9 cellular contexts compared by ENCODE assay signal in genomic region chr11:102047305-102047924, GRCh38. TPM values are rescaled to one million over a fixed set of nuclear protein-coding genes. Genes with fewer than 3 reads are reported as not detected.
A peak's percentile ranks its signal among the peaks of the same experiment; 100 is the strongest.
DNase-seq lines count a peak whose midpoint lies in the region; ATAC-seq, FAIRE-seq and TF ChIP-seq lines count a peak whose summit lies in the region.
"Had no signal": no experiment of that assay in that cellular context is flagged by ENCODE, and none has a peak within 500 bp of the region (broad histone marks: within the 10 kb centered on the region; RNA-seq: fewer than 3 reads in every experiment).

Gene CFAP300, plus strand, starts transcription at chr11:102047437. Its CDS starts 34 bp downstream, at chr11:102047471.

- no peak within 1 kb of the TSS for H3K14ac ChIP-seq in H1 (ENCODE audit: insufficient read length)

- H3K4me2 ChIP-seq in H1 (ENCODE audit: insufficient read depth in 1 of 2, low read depth in 2 of 2, low read length in 2 of 2): peak within 1 kb of the TSS; percentile 71 to 84
- H3K4me2 ChIP-seq: BLaER1 had no signal

- no peaks in the 10 kb centered on the region for H3K79me2 ChIP-seq in H1 (ENCODE audit: control insufficient read depth in 1 of 2, insufficient read depth in 2 of 2, low read length in 2 of 2)

- no peak for TF ChIP-seq RAD21 in H1 (IDR thresholded peaks at IDR 0.05 in 1 of 2, conservative IDR thresholded peaks at IDR 0.05 in 1 of 2; ENCODE audit: low read depth in 2 of 2, low read length in 2 of 2)

- H3K4me1 ChIP-seq in H1 (replicated peaks in 1 of 4; ENCODE audit: control insufficient read depth in 3 of 4, insufficient read depth in 4 of 4, low read length in 3 of 4) (peaks cover 0 to 2% (median 0%) of the 10 kb centered on the region in 4 experiments; a peak in 1 of 7 replicates), lower lobe of right lung (peaks cover 6% of the 10 kb centered on the region)
- H3K4me1 ChIP-seq: BLaER1 had no signal

- no peak within 1 kb of the TSS for H3K4ac ChIP-seq in H1 (replicated peaks; ENCODE audit: insufficient read length, low read depth, low read length)

- intact Hi-C loops in lower lobe of right lung (cut with DNase I): no loop called here

- peak; percentile 96 to 98 for ATAC-seq in lower lobe of right lung

- H3K9me3 ChIP-seq in H1 (ENCODE audit: insufficient read depth in 2 of 2, low read depth in 1 of 2, low read length in 1 of 2): no peaks in the 10 kb centered on the region
- H3K9me3 ChIP-seq in lower lobe of right lung: no peaks in the 10 kb centered on the region

- TF ChIP-seq POLR2A in H1 (IDR thresholded peaks at IDR 0.05; ENCODE audit: control extremely low read depth in 1 of 2, low read depth in 2 of 2, low read length in 2 of 2): peak in 1 of 2 experiments; percentile 42; a peak in 1 of 3 replicates

- no peak within 1 kb of the TSS for H2BK20ac ChIP-seq in H1 (ENCODE audit: low read length)

- DNase-seq in NCI-H2196 (lab: John Stamatoyannopoulos, UW; ENCODE audit: unreplicated experiment) (peak; percentile 40), NCI-H2196 treated with DMSO at 0.1 percent for 48 hours (lab: John Stamatoyannopoulos, UW; ENCODE audit: unreplicated experiment) (no peak), NCI-H187 treated with DMSO at 0.1 percent for 48 hours (lab: John Stamatoyannopoulos, UW) (peak; percentile 50), H1 (ENCODE audit: low read depth in 1 of 2, low spot score in 2 of 2) (peak; percentile 15 to 85), lower lobe of right lung (peak; percentile 90), SIG-M5 (lab: John Stamatoyannopoulos, UW) (no peak)
- peak; percentile 66 to 68 for DNase-seq in activated CD4-positive, alpha-beta T cell treated with anti-CD3 and anti-CD28 coated beads, Interleukin-2, amount 50 U/mL, for 48 hours
- DNase-seq in stimulated activated CD4-positive, alpha-beta T cell treated with anti-CD3 and anti-CD28 coated beads, Interleukin-4, amount 100 ng/mL, for 1 hour: peak; percentile 55

- no peak for TF ChIP-seq EP300 in H1 (IDR thresholded peaks at IDR 0.05; ENCODE audit: borderline replicate concordance in 1 of 2, low read depth in 2 of 2, low read length in 2 of 2)

- peak within 1 kb of the TSS; percentile 26 for H4K5ac ChIP-seq in H1 (ENCODE audit: insufficient read length, low read depth, low read length)

- H2BK5ac ChIP-seq in H1 (ENCODE audit: low read depth, low read length): 0 out of 2 replicates have a peak within 1 kb of the TSS, but pooled peaks have one; percentile 10

- H2AK5ac ChIP-seq in H1 (ENCODE audit: low read depth, low read length): no peak within 1 kb of the TSS

- no peaks in the 10 kb centered on the region for H3K36me3 ChIP-seq in H1 (ENCODE audit: control insufficient read depth in 2 of 4, insufficient read depth in 4 of 4, low read length in 3 of 4)
- no peaks in the 10 kb centered on the region for H3K36me3 ChIP-seq in lower lobe of right lung
- H3K36me3 ChIP-seq: BLaER1 had no signal

- 6% methylated on average over 45 of the region's 45 CpGs; no CpG with 5 or more reads in 1 of the 2 experiments for WGBS in H1 (ENCODE audit: extremely low coverage in 1 of 2, insufficient coverage in 1 of 2, insufficient read length in 1 of 2, insufficient replicate concordance in 2 of 2, low coverage in 1 of 2, low lambda C conversion rate in 2 of 2, missing lambda C conversion rate in 1 of 2), 2 experiments

- no peaks in the 10 kb centered on the region for H3K79me1 ChIP-seq in H1 (ENCODE audit: low read depth, low read length)

- H4K91ac ChIP-seq in H1 (replicated peaks; ENCODE audit: insufficient read length, low read length): no peak within 1 kb of the TSS

- H2BK12ac ChIP-seq in H1 (ENCODE audit: low read depth, low read length): no peak within 1 kb of the TSS

- H3K56ac ChIP-seq in H1 (replicated peaks; ENCODE audit: insufficient read length, low read depth, low read length): no peak within 1 kb of the TSS

- CTCF ChIA-PET in H1 (lab: Charles Lee; ENCODE audit: partially characterized antibody): interaction anchor here (1.4 kb wide), 2 partner anchors 9 to 295 kb away, joined by 3 to 4 read pairs; no protein-coding TSS in a partner anchor

- H3K18ac ChIP-seq in H1 (ENCODE audit: extremely low read depth, low read length): no peak within 1 kb of the TSS; the same call in none of the 2 replicates

- FAIRE-seq in H1 (lab: Jason Lieb, UNC): no peak

- TF ChIP-seq CTCF in H1 (IDR thresholded peaks at IDR 0.05; ENCODE audit: control extremely low read depth in 1 of 3, insufficient read depth in 1 of 3, low read depth in 1 of 3, low read length in 3 of 3) (no peak), lower lobe of right lung (IDR thresholded peaks at IDR 0.05) (no peak)

- H3K23ac ChIP-seq in H1 (ENCODE audit: insufficient read length): no peak within 1 kb of the TSS

- no peaks in the 10 kb centered on the region for H4K20me1 ChIP-seq in H1 (replicated peaks in 1 of 2; ENCODE audit: control insufficient read depth in 1 of 2, insufficient read depth in 2 of 2, low read length in 2 of 2)
- H4K20me1 ChIP-seq: BLaER1 had no signal

- peak within 1 kb of the TSS; percentile 91 for H2AFZ ChIP-seq in H1 (ENCODE audit: low read length)

- no peak within 1 kb of the TSS for H2BK120ac ChIP-seq in H1 (replicated peaks; ENCODE audit: low read depth, low read length)

- H3K23me2 ChIP-seq in H1 (ENCODE audit: low read depth, low read length): peaks cover 5% of the 10 kb centered on the region; the same call in 1 of the 2 replicates

- H4K8ac ChIP-seq in H1 (ENCODE audit: extremely low read depth, insufficient read depth, low read length): peak within 1 kb of the TSS; percentile 91

- H3K27ac ChIP-seq in H1 (ENCODE audit: low read depth, low read length) (no peak within 1 kb of the TSS), lower lobe of right lung (peak within 1 kb of the TSS; percentile 13)
- H3K27ac ChIP-seq: BLaER1 had no signal

- POLR2A ChIA-PET in H1 (lab: Charles Lee; ENCODE audit: partially characterized antibody): interaction anchor here (1.0 kb wide), 1 partner anchor 40 kb away, joined by 5 read pairs; no protein-coding TSS in a partner anchor

- H3K9ac ChIP-seq in H1 (replicated peaks in 1 of 4; ENCODE audit: extremely low read depth in 1 of 4, low read depth in 3 of 4, low read length in 3 of 4): peak within 1 kb of the TSS in 3 of 4 experiments; percentile 13 to 26 (median 25); a peak in 3 of 7 replicates
- H3K9ac ChIP-seq: BLaER1 had no signal

- peak within 1 kb of the TSS; percentile 40 to 71 (median 48) for H3K4me3 ChIP-seq in H1 (ENCODE audit: extremely low read depth in 1 of 4, insufficient read depth in 2 of 4, low read depth in 3 of 4, low read length in 4 of 4)
- peak within 1 kb of the TSS; percentile 57 for H3K4me3 ChIP-seq in lower lobe of right lung
- H3K4me3 ChIP-seq: BLaER1 had no signal

- H3K27me3 ChIP-seq in H1 (replicated peaks in 1 of 4; ENCODE audit: control insufficient read depth in 3 of 4, extremely low read depth in 1 of 4, insufficient read depth in 3 of 4, low read length in 3 of 4): no peaks in the 10 kb centered on the region; a peak in 3 of 7 replicates
- peaks cover 8% of the 10 kb centered on the region for H3K27me3 ChIP-seq in lower lobe of right lung (ENCODE audit: low read depth)
- H3K27me3 ChIP-seq: BLaER1 had no signal

- no peak within 1 kb of the TSS for H2BK15ac ChIP-seq in H1 (ENCODE audit: low read length)

TF ChIP-seq in H1, 55 proteins besides CTCF, POLR2A, EP300 and RAD21 (continues in another document):
- TF ChIP-seq CEBPB (IDR thresholded peaks at IDR 0.05; ENCODE audit: low read depth, low read length): no peak
- TF ChIP-seq TBP (IDR thresholded peaks at IDR 0.05; ENCODE audit: low read depth, low read length): peak; percentile 34; the same call in 1 of the 2 replicates
- TF ChIP-seq EGR1 (IDR thresholded peaks at IDR 0.05; ENCODE audit: borderline replicate concordance, low read depth, low read length): peak; percentile 40; the same call in 1 of the 2 replicates
- TF ChIP-seq ASH2L (IDR thresholded peaks at IDR 0.05; ENCODE audit: low read length): peak; percentile 79
- no peak for TF ChIP-seq KDM5A (IDR thresholded peaks at IDR 0.05; ENCODE audit: low read length)

RNA-seq across cellular contexts. Expression of gene CFAP300, which starts in this region (rescaled TPM):
- 1.5 and 2.1 TPM in 2 replicates for total RNA-seq in H1 (2021; fragmentation: NEBNext Ultra II Directional; extraction: Animal tissue kit (Norgen Biotek cat#: 25700))
- polyA plus RNA-seq in H1 (2011; rRNA removed): 1.1 and 2.8 TPM in 2 replicates
- polyA plus RNA-seq in H1 (2011; cell fraction: cytosol; rRNA removed): 2.4 TPM
- polyA plus RNA-seq in H1 (2011; cell fraction: nucleus; rRNA removed): 1.6 TPM
- polyA plus RNA-seq in H1 (2012, experiment 1 of 2): 2.2 to 3.7 TPM (median 2.3 TPM) in 4 replicates
- 1.9 TPM for polyA plus RNA-seq in H1 (2012, experiment 2 of 2)
- polyA plus RNA-seq in H1 (2013, experiment 1 of 2): 1.7 TPM
- 1.5 TPM for polyA plus RNA-seq in H1 (2013, experiment 2 of 2)
- 0.47 and 0.83 TPM in 2 replicates for polyA minus RNA-seq in H1 (2011; rRNA and poly(A)+ RNA removed)
- polyA minus RNA-seq in H1 (2011; cell fraction: cytosol; rRNA and poly(A)+ RNA removed): 0.51 TPM
- polyA minus RNA-seq in H1 (2011; cell fraction: nucleus; rRNA and poly(A)+ RNA removed): 2.4 TPM
- total RNA-seq in lower lobe of right lung: 7.2 TPM

Comparison
In these comparisons a context has a peak if more than half of its experiments do, and no peak if none do; other contexts are left out.
1. DNase-seq: peak in NCI-H2196 (single experiment), NCI-H187 treated with DMSO at 0.1 percent for 48 hours (single experiment), activated CD4-positive, alpha-beta T cell treated with anti-CD3 and anti-CD28 coated beads, Interleukin-2, amount 50 U/mL, for 48 hours (2 of 2), H1 (2 of 2), lower lobe of right lung (single experiment) and stimulated activated CD4-positive, alpha-beta T cell treated with anti-CD3 and anti-CD28 coated beads, Interleukin-4, amount 100 ng/mL, for 1 hour (single experiment); none in NCI-H2196 treated with DMSO at 0.1 percent for 48 hours (single experiment) and SIG-M5 (single experiment).